Comparison of ENCODE assay signal across 1 cellular context in the genomic region with DNA sequence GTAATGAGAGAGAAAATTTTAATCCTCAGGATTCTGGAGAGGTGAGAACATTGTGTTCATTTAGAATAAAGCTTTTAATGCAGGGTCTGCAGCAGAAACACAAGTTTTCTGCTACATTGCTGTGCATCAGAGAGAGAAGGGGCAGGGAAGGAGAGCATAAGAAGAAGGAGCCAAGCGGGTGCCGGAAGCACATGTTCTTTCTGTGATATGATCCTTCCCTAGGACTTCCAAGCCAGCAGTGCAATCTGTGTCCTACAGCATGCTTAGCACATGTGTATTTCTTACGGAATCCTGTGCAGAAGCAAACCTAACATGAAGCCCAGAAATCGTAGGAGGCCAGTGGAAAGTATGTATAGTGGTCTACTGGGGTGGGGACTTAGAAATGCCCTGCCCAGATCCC.
TF ChIP-seq lines count a peak whose summit lies in the region.

No MANE protein-coding gene starts in this region.

TF ChIP-seq in H1, 55 proteins besides CTCF, POLR2A, EP300 and RAD21 (continued from another document):
- TF ChIP-seq GABPA (IDR thresholded peaks at IDR 0.05; ENCODE audit: borderline replicate concordance, insufficient read depth, low read length) (no peak), BRCA1 (IDR thresholded peaks at IDR 0.05; ENCODE audit: low read depth, low read length) (no peak), EZH2 (IDR thresholded peaks at IDR 0.05; ENCODE audit: low read depth, low read length, severe bottlenecking) (no peak), KDM5A (IDR thresholded peaks at IDR 0.05; ENCODE audit: low read length) (no peak), CHD2 (IDR thresholded peaks at IDR 0.05; ENCODE audit: low read length) (no peak)
- TF ChIP-seq, protein P1, sequence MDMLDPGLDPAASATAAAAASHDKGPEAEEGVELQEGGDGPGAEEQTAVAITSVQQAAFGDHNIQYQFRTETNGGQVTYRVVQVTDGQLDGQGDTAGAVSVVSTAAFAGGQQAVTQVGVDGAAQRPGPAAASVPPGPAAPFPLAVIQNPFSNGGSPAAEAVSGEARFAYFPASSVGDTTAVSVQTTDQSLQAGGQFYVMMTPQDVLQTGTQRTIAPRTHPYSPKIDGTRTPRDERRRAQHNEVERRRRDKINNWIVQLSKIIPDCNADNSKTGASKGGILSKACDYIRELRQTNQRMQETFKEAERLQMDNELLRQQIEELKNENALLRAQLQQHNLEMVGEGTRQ (IDR thresholded peaks at IDR 0.05; ENCODE audit: low read length) = no peak
